Comparison of ENCODE assay signal across 21 cellular contexts in the genomic region with DNA sequence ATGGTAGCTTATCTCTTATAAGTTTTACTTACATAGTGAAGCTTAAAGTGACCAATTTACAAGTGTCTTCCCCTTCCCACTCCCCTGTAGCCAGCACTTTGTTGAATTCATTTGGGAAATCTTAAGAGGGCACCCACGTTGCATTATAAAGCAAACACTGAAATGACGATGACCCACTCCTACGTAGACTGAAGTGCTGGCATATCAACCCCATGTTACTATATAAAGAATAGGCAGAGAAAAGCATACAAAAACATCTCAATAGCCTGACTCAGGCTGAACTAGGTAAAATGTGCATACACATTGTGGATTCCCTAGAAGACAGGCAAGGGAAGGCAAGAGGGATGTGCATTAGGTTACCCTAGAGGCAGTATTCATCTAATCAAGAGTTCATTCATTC.
DNase-seq lines count a peak whose midpoint lies in the region; ATAC-seq lines count a peak whose summit lies in the region.
"Had no signal": no experiment of that assay in that cellular context is flagged by ENCODE, and none has a peak within 500 bp of the region (broad histone marks: within the 10 kb centered on the region; RNA-seq: fewer than 3 reads in every experiment).

No MANE protein-coding gene starts in this region.

- no peak overlapping the region for H2BK5ac ChIP-seq in neuronal stem cell (ENCODE audit: low read length)

- H3K79me1 ChIP-seq in neuronal stem cell (ENCODE audit: low read depth, low read length), result no peaks in the 10 kb centered on the region

- H3K9me3 Mint-ChIP-seq in activated CD4-positive, alpha-beta memory T cell treated with anti-CD3 and anti-CD28 coated beads for 36 hours, result no peaks in the 10 kb centered on the region
- H3K9me3 Mint-ChIP-seq: dendritic cell treated with granulocyte-macrophage colony-stimulating factor and Interleukin-4, amounts not matched to agents 40 ng/mL and 50 ng/mL, for 4 days had no signal

- H4K8ac ChIP-seq in neuronal stem cell (ENCODE audit: low read depth, low read length), result no peak overlapping the region

- intact Hi-C loops in activated CD4-positive, alpha-beta memory T cell treated with anti-CD3 and anti-CD28 coated beads for 36 hours (cut with micrococcal nuclease), result no loop called here

- H3K9me3 ChIP-seq in endocrine pancreas (ENCODE audit: control insufficient read depth, low read length) (no peaks in the 10 kb centered on the region), neuronal stem cell (replicated peaks in 1 of 2; ENCODE audit: control insufficient read depth in 2 of 2, insufficient read depth in 1 of 2, low read depth in 1 of 2, low read length in 2 of 2) (peaks cover 0 to 7% of the 10 kb centered on the region in 2 donors)
- H3K9me3 ChIP-seq: mucosa of descending colon, pancreas, thoracic aorta had no signal

- H3K36me3 ChIP-seq in endocrine pancreas (ENCODE audit: control insufficient read depth, insufficient read depth, low read length), result no peaks in the 10 kb centered on the region
- H3K36me3 ChIP-seq in neuronal stem cell (replicated peaks in 1 of 2; ENCODE audit: control insufficient read depth in 2 of 2, insufficient read depth in 2 of 2, low read length in 2 of 2), result no peaks in the 10 kb centered on the region
- H3K36me3 ChIP-seq: pancreas, thoracic aorta had no signal

- no peaks in the 10 kb centered on the region for H3K4me1 ChIP-seq in endocrine pancreas (ENCODE audit: control insufficient read depth, insufficient read depth, low read length)
- H3K4me1 ChIP-seq in neuronal stem cell (ENCODE audit: control insufficient read depth in 2 of 2, insufficient read depth in 1 of 2, low read depth in 1 of 2, low read length in 2 of 2), result peaks cover 18 to 30% of the 10 kb centered on the region in 2 donors
- H3K4me1 ChIP-seq: pancreas had no signal

- no peak overlapping the region for H3K14ac ChIP-seq in neuronal stem cell (ENCODE audit: low read length)

- no peak overlapping the region for H3K4me3 Mint-ChIP-seq in activated CD4-positive, alpha-beta memory T cell treated with anti-CD3 and anti-CD28 coated beads for 36 hours
- H3K4me3 Mint-ChIP-seq: activated CD8-positive, alpha-beta memory T cell treated with anti-CD3 and anti-CD28 coated beads, Interleukin-2, amount 10 ng/mL, durations not matched to agents 7 days and 5 days; CD14-positive monocyte; dendritic cell treated with granulocyte-macrophage colony-stimulating factor and Interleukin-4, amounts not matched to agents 40 ng/mL and 50 ng/mL, for 4 days had no signal

- H3K4me1 Mint-ChIP-seq in activated CD4-positive, alpha-beta memory T cell treated with anti-CD3 and anti-CD28 coated beads for 36 hours (ENCODE audit: low read depth), result no peaks in the 10 kb centered on the region
- H3K4me1 Mint-ChIP-seq: activated CD8-positive, alpha-beta memory T cell treated with anti-CD3 and anti-CD28 coated beads, Interleukin-2, amount 10 ng/mL, durations not matched to agents 7 days and 5 days; CD14-positive monocyte had no signal

- POLR2A ChIA-PET in activated CD4-positive, alpha-beta memory T cell treated with anti-CD3 and anti-CD28 coated beads for 36 hours (lab: Charles Lee), result no interaction called here

- H2BK12ac ChIP-seq in neuronal stem cell (ENCODE audit: low read length), result no peak overlapping the region

- H3K27me3 ChIP-seq in endocrine pancreas (ENCODE audit: control insufficient read depth, insufficient read depth, low read length) (no peaks in the 10 kb centered on the region), neuronal stem cell (ENCODE audit: control insufficient read depth in 3 of 3, insufficient read depth in 3 of 3, low read depth in 1 of 3, low read length in 3 of 3) (no peaks in the 10 kb centered on the region)
- H3K27me3 ChIP-seq: pancreas had no signal

- no peak overlapping the region for H3K18ac ChIP-seq in neuronal stem cell (ENCODE audit: low read length)

- no peak overlapping the region for H2AFZ ChIP-seq in neuronal stem cell (ENCODE audit: low read length)

- peak overlapping the region; percentile 67 for H3K4me3 ChIP-seq in endocrine pancreas (ENCODE audit: control insufficient read depth, insufficient read depth, low read length)
- H3K4me3 ChIP-seq in neuronal stem cell (ENCODE audit: low read length in 2 of 2), result no peak overlapping the region
- H3K4me3 ChIP-seq: mucosa of descending colon, pancreas, thoracic aorta had no signal

- no peak overlapping the region for H3K9ac ChIP-seq in endocrine pancreas (ENCODE audit: control insufficient read depth, insufficient read depth, low read length)
- no peak overlapping the region for H3K9ac ChIP-seq in neuronal stem cell (ENCODE audit: low read depth, low read length, poor library complexity)

- H2AK5ac ChIP-seq in neuronal stem cell (ENCODE audit: low read depth, low read length), result no peak overlapping the region

- H3K27ac ChIP-seq in neuronal stem cell (replicated peaks; ENCODE audit: low read length), result peak overlapping the region; percentile 15
- H3K27ac ChIP-seq: 22Rv1, pancreas, thoracic aorta had no signal

- no peak overlapping the region for H3K4me2 ChIP-seq in neuronal stem cell (ENCODE audit: insufficient read depth, low read length, poor library complexity, severe bottlenecking)

- no peaks in the 10 kb centered on the region for H3K36me3 Mint-ChIP-seq in activated CD4-positive, alpha-beta memory T cell treated with anti-CD3 and anti-CD28 coated beads for 36 hours
- H3K36me3 Mint-ChIP-seq: activated CD8-positive, alpha-beta memory T cell treated with anti-CD3 and anti-CD28 coated beads, Interleukin-2, amount 10 ng/mL, durations not matched to agents 7 days and 5 days; CD14-positive monocyte had no signal

- no peak for ATAC-seq in HG03045 (IDR thresholded peaks at IDR 0.05; ENCODE audit: unreplicated experiment)
- ATAC-seq in HG03354 (IDR thresholded peaks at IDR 0.05; ENCODE audit: poor library complexity, severe bottlenecking, unreplicated experiment), result no peak
- ATAC-seq: activated CD8-positive, alpha-beta memory T cell treated with anti-CD3 and anti-CD28 coated beads, Interleukin-2, amount 10 ng/mL, durations not matched to agents 7 days and 5 days; esophagus mucosa; mucosa of descending colon had no signal

- no CpG with 5 or more reads among the region's 3 CpGs for WGBS in neuronal stem cell (ENCODE audit: extremely low coverage in 2 of 2, insufficient read length in 2 of 2, insufficient replicate concordance in 1 of 2), 2 donors

- DNase-seq in DMS 273 (lab: John Stamatoyannopoulos, UW; ENCODE audit: unreplicated experiment), result peak; percentile 5
- DNase-seq in DMS 273 treated with DMSO at 0.1 percent for 48 hours (lab: John Stamatoyannopoulos, UW), result no peak
- peak; percentile 60 for DNase-seq in NCI-H2029 treated with DMSO at 0.1 percent for 48 hours (lab: John Stamatoyannopoulos, UW)
- DNase-seq in neuronal stem cell (ENCODE audit: low spot score), result no peak
- DNase-seq in activated CD4-positive, alpha-beta memory T cell treated with anti-CD3 and anti-CD28 coated beads for 36 hours, result no peak
- DNase-seq: activated CD4-positive, CD25-positive, alpha-beta regulatory T cell; activated CD8-positive, alpha-beta memory T cell treated with anti-CD3 and anti-CD28 coated beads, Interleukin-2, amount 10 ng/mL, durations not matched to agents 7 days and 5 days; activated gamma-delta T cell; aorta; mucosa of descending colon; NCI-H524; pancreas; T-helper 1 cell had no signal

- no peak overlapping the region for H3K23ac ChIP-seq in neuronal stem cell (ENCODE audit: low read depth, low read length, poor library complexity)

- H3K4ac ChIP-seq in neuronal stem cell (ENCODE audit: low read length), result no peak overlapping the region

- no peak overlapping the region for H4K91ac ChIP-seq in neuronal stem cell (ENCODE audit: low read depth, low read length, poor library complexity)

- no peak overlapping the region for H2BK120ac ChIP-seq in neuronal stem cell (ENCODE audit: low read depth, low read length)

- H3K27ac Mint-ChIP-seq in activated CD4-positive, alpha-beta memory T cell treated with anti-CD3 and anti-CD28 coated beads for 36 hours, result no peak overlapping the region
- H3K27ac Mint-ChIP-seq: activated CD8-positive, alpha-beta memory T cell treated with anti-CD3 and anti-CD28 coated beads, Interleukin-2, amount 10 ng/mL, durations not matched to agents 7 days and 5 days; CD14-positive monocyte; dendritic cell treated with granulocyte-macrophage colony-stimulating factor and Interleukin-4, amounts not matched to agents 40 ng/mL and 50 ng/mL, for 4 days had no signal

- CTCF ChIA-PET in activated CD4-positive, alpha-beta memory T cell treated with anti-CD3 and anti-CD28 coated beads for 36 hours (lab: Charles Lee), result no interaction called here

- peaks cover 9% of the 10 kb centered on the region for H3K27me3 Mint-ChIP-seq in activated CD4-positive, alpha-beta memory T cell treated with anti-CD3 and anti-CD28 coated beads for 36 hours
- H3K27me3 Mint-ChIP-seq: dendritic cell treated with granulocyte-macrophage colony-stimulating factor and Interleukin-4, amounts not matched to agents 40 ng/mL and 50 ng/mL, for 4 days had no signal

- H2BK15ac ChIP-seq in neuronal stem cell (ENCODE audit: low read length), result no peak overlapping the region

Comparison
In these comparisons a context has a peak if more than half of its experiments do, and no peak if none do; other contexts are left out.
1. DNase-seq: peak in DMS 273 (single experiment) and NCI-H2029 treated with DMSO at 0.1 percent for 48 hours (single experiment); none in DMS 273 treated with DMSO at 0.1 percent for 48 hours (single experiment), neuronal stem cell (single experiment) and activated CD4-positive, alpha-beta memory T cell treated with anti-CD3 and anti-CD28 coated beads for 36 hours (single experiment).